ENCODE assay signal across 11 cellular contexts in the genomic region with DNA sequence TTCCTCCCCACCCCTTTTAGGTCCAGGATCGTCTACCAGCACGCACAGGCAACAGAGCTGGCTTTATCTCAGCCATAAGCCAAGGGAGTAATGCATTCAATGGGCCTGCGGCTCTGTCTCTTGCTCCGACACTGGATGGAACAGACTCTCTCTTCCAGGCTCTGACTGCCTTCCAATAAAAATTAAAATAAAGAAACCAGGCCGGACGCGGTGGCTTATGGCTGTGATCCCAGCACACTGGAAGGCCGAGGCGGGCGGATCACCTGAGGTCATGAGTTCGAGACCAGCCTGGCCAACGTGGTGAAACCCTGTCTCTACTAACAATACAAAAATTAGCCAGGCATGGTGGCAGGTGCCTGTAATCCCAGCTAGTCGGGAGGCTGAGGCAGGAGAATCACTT. TPM values are rescaled to one million over a fixed set of nuclear protein-coding genes. Genes with fewer than 3 reads are reported as not detected.
A peak's percentile ranks its signal among the peaks of the same experiment; 100 is the strongest.
DNase-seq lines count a peak whose midpoint lies in the region; FAIRE-seq and TF ChIP-seq lines count a peak whose summit lies in the region.
"Not testable (repeated sequence)": the region's sequence is repeated elsewhere in the genome, so short reads cannot be mapped to it uniquely, and the experiment has no call there.
"Had no signal": no experiment of that assay in that cellular context is flagged by ENCODE, and none has a peak within 500 bp of the region (broad histone marks: within the 10 kb centered on the region; RNA-seq: fewer than 3 reads in every experiment).

No MANE protein-coding gene starts in this region.

- POLR2A ChIA-PET in H1 (lab: Charles Lee; ENCODE audit: partially characterized antibody) = interaction anchor here (1.0 kb wide), 1 partner anchor 20 kb away, joined by 5 read pairs; no protein-coding TSS in a partner anchor

- H3K4me1 Mint-ChIP-seq in neural progenitor cell = peaks cover 41% of the 10 kb centered on the region

- H3K36me3 ChIP-seq in H1 (ENCODE audit: control insufficient read depth in 2 of 4, insufficient read depth in 4 of 4, low read length in 3 of 4); neural progenitor cell; sigmoid colon; tibial artery: not testable (repeated sequence)

- not testable (repeated sequence) for FAIRE-seq in H1 (lab: Jason Lieb, UNC)

- TF ChIP-seq POLR2A in H1 (IDR thresholded peaks at IDR 0.05; ENCODE audit: control extremely low read depth in 1 of 2, low read depth in 2 of 2, low read length in 2 of 2); sigmoid colon (IDR thresholded peaks at IDR 0.05): not testable (repeated sequence)

- not testable (repeated sequence) for H3K18ac ChIP-seq in H1 (ENCODE audit: extremely low read depth, low read length)

- not testable (repeated sequence) for H3K4me3 Mint-ChIP-seq in neural progenitor cell

- TF ChIP-seq RAD21 in H1 (IDR thresholded peaks at IDR 0.05 in 1 of 2, conservative IDR thresholded peaks at IDR 0.05 in 1 of 2; ENCODE audit: low read depth in 2 of 2, low read length in 2 of 2) = not testable (repeated sequence)

- TF ChIP-seq EP300 in H1 (IDR thresholded peaks at IDR 0.05; ENCODE audit: borderline replicate concordance in 1 of 2, low read depth in 2 of 2, low read length in 2 of 2); sigmoid colon (IDR thresholded peaks at IDR 0.05): not testable (repeated sequence)

- H3K4me2 ChIP-seq in H1 (ENCODE audit: insufficient read depth in 1 of 2, low read depth in 2 of 2, low read length in 2 of 2); neural progenitor cell: not testable (repeated sequence)

- not testable (repeated sequence) for H3K4ac ChIP-seq in H1 (replicated peaks; ENCODE audit: insufficient read length, low read depth, low read length)

- H3K27ac ChIP-seq in H1 (ENCODE audit: low read depth, low read length); neural progenitor cell; sigmoid colon; tibial artery: not testable (repeated sequence)

- not testable (repeated sequence) for H3K9me3 Mint-ChIP-seq in neural progenitor cell

- H3K4me1 ChIP-seq in H1 (replicated peaks in 1 of 4; ENCODE audit: control insufficient read depth in 3 of 4, insufficient read depth in 4 of 4, low read length in 3 of 4) (peaks cover 0 to 12% (median 11%) of the 10 kb centered on the region in 4 experiments; a peak in 6 of 7 replicates), neural progenitor cell (peaks cover 14% of the 10 kb centered on the region), sigmoid colon (peaks cover 0 to 20% (median 17%) of the 10 kb centered on the region in 4 donors), tibial artery (peaks cover 0 to 16% (median 8%) of the 10 kb centered on the region in 4 donors)

- DNase-seq in activated effector memory CD4-positive, alpha-beta T cell treated with anti-CD3 and anti-CD28 coated beads, Interleukin-2, amount 50 U/mL, for 16 hours = peak; percentile 41
- not testable (repeated sequence) for DNase-seq in H1 (ENCODE audit: low read depth in 1 of 2, low spot score in 2 of 2); neural progenitor cell (ENCODE audit: low spot score)
- DNase-seq in cardiac septum (ENCODE audit: low spot score) = peak; percentile 41
- peak; percentile 62 for DNase-seq in mesenteric fat pad (ENCODE audit: low spot score)
- peak; percentile 15 for DNase-seq in sigmoid colon
- DNase-seq in tibial artery = peak; percentile 9 to 53

- peaks cover 11% of the 10 kb centered on the region for H3K27me3 Mint-ChIP-seq in neural progenitor cell (ENCODE audit: insufficient read depth, low read depth)

- peak overlapping the region; percentile 52 for H3K27ac Mint-ChIP-seq in neural progenitor cell

- not testable (repeated sequence) for H2BK5ac ChIP-seq in H1 (ENCODE audit: low read depth, low read length)

- not testable (repeated sequence) for H4K5ac ChIP-seq in H1 (ENCODE audit: insufficient read length, low read depth, low read length)

- peaks cover 29% of the 10 kb centered on the region for H3F3A ChIP-seq in neural progenitor cell (ENCODE audit: low read depth)

- H2BK12ac ChIP-seq in H1 (ENCODE audit: low read depth, low read length) = not testable (repeated sequence)

- H3K14ac ChIP-seq in H1 (ENCODE audit: insufficient read length) = not testable (repeated sequence)

- peaks cover 0 to 22% (median 11%) of the 10 kb centered on the region in 4 experiments; a peak in 5 of 7 replicates for H3K27me3 ChIP-seq in H1 (replicated peaks in 1 of 4; ENCODE audit: control insufficient read depth in 3 of 4, extremely low read depth in 1 of 4, insufficient read depth in 3 of 4, low read length in 3 of 4)
- H3K27me3 ChIP-seq in neural progenitor cell = peaks cover 19% of the 10 kb centered on the region
- H3K27me3 ChIP-seq in sigmoid colon = peaks cover 0 to 20% (median 8%) of the 10 kb centered on the region in 3 donors
- peaks cover 0 to 42% of the 10 kb centered on the region in 2 donors for H3K27me3 ChIP-seq in tibial artery

- not testable (repeated sequence) for H2BK120ac ChIP-seq in H1 (replicated peaks; ENCODE audit: low read depth, low read length)

- not testable (repeated sequence) for H4K8ac ChIP-seq in H1 (ENCODE audit: extremely low read depth, insufficient read depth, low read length)

- H4K20me1 ChIP-seq in H1 (replicated peaks in 1 of 2; ENCODE audit: control insufficient read depth in 1 of 2, insufficient read depth in 2 of 2, low read length in 2 of 2); neural progenitor cell (ENCODE audit: low read depth): not testable (repeated sequence)

- not testable (repeated sequence) for H3K36me3 Mint-ChIP-seq in neural progenitor cell

- H3K56ac ChIP-seq in H1 (replicated peaks; ENCODE audit: insufficient read length, low read depth, low read length) = not testable (repeated sequence)

- WGBS in H1 (ENCODE audit: extremely low coverage in 1 of 2, insufficient coverage in 1 of 2, insufficient read length in 1 of 2, insufficient replicate concordance in 2 of 2, low coverage in 1 of 2, low lambda C conversion rate in 2 of 2, missing lambda C conversion rate in 1 of 2), 2 experiments = 85% methylated on average over 13 of the region's 13 CpGs; no CpG with 5 or more reads in 1 of the 2 experiments
- WGBS in sigmoid colon, 2 donors = 91 to 92% methylated on average over 13 of the region's 13 CpGs

- not testable (repeated sequence) for H3K9me3 ChIP-seq in H1 (ENCODE audit: insufficient read depth in 2 of 2, low read depth in 1 of 2, low read length in 1 of 2); neural progenitor cell (ENCODE audit: low read depth); sigmoid colon; tibial artery

- intact Hi-C loops in cardiac septum (cut with DNase I) = loop anchor here (5.0 kb wide), 1 partner anchor 102 kb away; no protein-coding TSS in a partner anchor
- intact Hi-C loops in sigmoid colon (cut with DNase I); tibial artery (cut with DNase I; ENCODE audit: low total_unique reads): not testable (repeated sequence)

- not testable (repeated sequence) for H2BK20ac ChIP-seq in H1 (ENCODE audit: low read length)

- H3K79me2 ChIP-seq in H1 (ENCODE audit: control insufficient read depth in 1 of 2, insufficient read depth in 2 of 2, low read length in 2 of 2); neural progenitor cell (ENCODE audit: low read depth): not testable (repeated sequence)

- H2BK15ac ChIP-seq in H1 (ENCODE audit: low read length) = 0 out of 2 replicates have a peak overlapping the region, but pooled peaks have one; percentile 29

- CTCF ChIA-PET in H1 (lab: Charles Lee; ENCODE audit: partially characterized antibody) = interaction anchor here (0.7 to 19.9 kb wide), 19 partner anchors 8 to 332 kb away, joined by 3 to 322 read pairs (median 7); no protein-coding TSS in a partner anchor

- TF ChIP-seq CTCF in H1 (IDR thresholded peaks at IDR 0.05; ENCODE audit: control extremely low read depth in 1 of 3, insufficient read depth in 1 of 3, low read depth in 1 of 3, low read length in 3 of 3); neural progenitor cell (IDR thresholded peaks at IDR 0.05); sigmoid colon (IDR thresholded peaks at IDR 0.05); tibial artery (IDR thresholded peaks at IDR 0.05): not testable (repeated sequence)

- not testable (repeated sequence) for H3K4me3 ChIP-seq in H1 (ENCODE audit: extremely low read depth in 1 of 4, insufficient read depth in 2 of 4, low read depth in 3 of 4, low read length in 4 of 4); neural progenitor cell; sigmoid colon; tibial artery

- not testable (repeated sequence) for H4K91ac ChIP-seq in H1 (replicated peaks; ENCODE audit: insufficient read length, low read length)

- H3K79me1 ChIP-seq in H1 (ENCODE audit: low read depth, low read length) = not testable (repeated sequence)

- not testable (repeated sequence) for H2AFZ ChIP-seq in H1 (ENCODE audit: low read length); neural progenitor cell (replicated peaks)

- not testable (repeated sequence) for H3K9ac ChIP-seq in H1 (replicated peaks in 1 of 4; ENCODE audit: extremely low read depth in 1 of 4, low read depth in 3 of 4, low read length in 3 of 4); neural progenitor cell

- not testable (repeated sequence) for H3K23ac ChIP-seq in H1 (ENCODE audit: insufficient read length)

- not testable (repeated sequence) for H2AK5ac ChIP-seq in H1 (ENCODE audit: low read depth, low read length)

- not testable (repeated sequence) for H3K23me2 ChIP-seq in H1 (ENCODE audit: low read depth, low read length)

RNA-seq across cellular contexts. Expression of a gene that starts 4.1 kb away (rescaled TPM):
- 11.4 and 13.0 TPM in 2 replicates for total RNA-seq in H1 (2021; fragmentation: NEBNext Ultra II Directional; extraction: Animal tissue kit (Norgen Biotek cat#: 25700))
- 5.0 and 6.0 TPM in 2 replicates for polyA plus RNA-seq in H1 (2011; rRNA removed)
- polyA plus RNA-seq in H1 (2011; cell fraction: cytosol; rRNA removed) = 5.6 TPM
- 8.0 TPM for polyA plus RNA-seq in H1 (2011; cell fraction: nucleus; rRNA removed)
- polyA plus RNA-seq in H1 (2012, experiment 1 of 2) = 7.1 to 8.8 TPM (median 8.0 TPM) in 4 replicates
- polyA plus RNA-seq in H1 (2012, experiment 2 of 2) = 5.8 TPM
- polyA plus RNA-seq in H1 (2013, experiment 1 of 2) = 6.1 TPM
- 6.6 TPM for polyA plus RNA-seq in H1 (2013, experiment 2 of 2)
- polyA minus RNA-seq in H1 (2011; rRNA and poly(A)+ RNA removed) = 8.0 and 12.4 TPM in 2 replicates
- polyA minus RNA-seq in H1 (2011; cell fraction: cytosol; rRNA and poly(A)+ RNA removed) = 4.6 TPM
- 6.4 TPM for polyA minus RNA-seq in H1 (2011; cell fraction: nucleus; rRNA and poly(A)+ RNA removed)
- 7.2 TPM for total RNA-seq in cardiac septum
- total RNA-seq in mesenteric fat pad = 24.6 TPM
- total RNA-seq in neural progenitor cell (ENCODE audit: low replicate concordance) = 23.7 and 27.0 TPM in 2 replicates
- total RNA-seq in sigmoid colon = 10 to 100 TPM in 3 of 4 donors, 1 to 10 TPM in 1; 7.6 to 38.8 (median 13.6) TPM
- 10 to 100 TPM in 1 of 3 donors, 1 to 10 TPM in 2; 6.2 to 22.2 (median 7.2) TPM for polyA plus RNA-seq in sigmoid colon
- total RNA-seq: CD4-positive, alpha-beta T cell; CD8-positive, alpha-beta memory T cell; GM12878 had no signal
- polyA plus RNA-seq: CD14-positive monocyte; CD8-positive, alpha-beta memory T cell had no signal

RNA-seq across cellular contexts. Expression of a gene that starts 28.0 kb away (rescaled TPM):
- total RNA-seq in H1 (2021; fragmentation: NEBNext Ultra II Directional; extraction: Animal tissue kit (Norgen Biotek cat#: 25700)) = 10.3 and 11.7 TPM in 2 replicates
- polyA plus RNA-seq in H1 (2011; rRNA removed) (6.9 and 9.8 TPM in 2 replicates), sigmoid colon (10 to 100 TPM; 14.8 to 24.0 (median 15.6) TPM)
- polyA plus RNA-seq in H1 (2011; cell fraction: cytosol; rRNA removed) = 8.6 TPM
- 9.1 TPM for polyA plus RNA-seq in H1 (2011; cell fraction: nucleus; rRNA removed)
- polyA plus RNA-seq in H1 (2012, experiment 1 of 2) = 7.5 to 12.1 TPM (median 10.2 TPM) in 4 replicates
- 14.6 TPM for polyA plus RNA-seq in H1 (2012, experiment 2 of 2)
- polyA plus RNA-seq in H1 (2013, experiment 1 of 2) = 6.7 TPM
- 6.8 TPM for polyA plus RNA-seq in H1 (2013, experiment 2 of 2)
- polyA minus RNA-seq in H1 (2011; rRNA and poly(A)+ RNA removed) = 8.7 and 8.9 TPM in 2 replicates
- polyA minus RNA-seq in H1 (2011; cell fraction: cytosol; rRNA and poly(A)+ RNA removed) = 4.6 TPM
- 4.7 TPM for polyA minus RNA-seq in H1 (2011; cell fraction: nucleus; rRNA and poly(A)+ RNA removed)
- total RNA-seq in cardiac septum (9.3 TPM), mesenteric fat pad (13.3 TPM), neural progenitor cell (ENCODE audit: low replicate concordance) (7.8 and 12.3 TPM in 2 replicates), sigmoid colon (10 to 100 TPM; 20.1 to 22.1 (median 20.8) TPM)

RNA-seq across cellular contexts. Expression of a gene that starts 51.7 kb away (rescaled TPM):
- total RNA-seq in H1 (2021; fragmentation: NEBNext Ultra II Directional; extraction: Animal tissue kit (Norgen Biotek cat#: 25700)) = 168 and 170 TPM in 2 replicates
- polyA plus RNA-seq in H1 (2011; rRNA removed) = 881 and 997 TPM in 2 replicates
- polyA plus RNA-seq in H1 (2011; cell fraction: cytosol; rRNA removed) = 532 TPM
- polyA plus RNA-seq in H1 (2011; cell fraction: nucleus; rRNA removed) = 232 TPM
- polyA plus RNA-seq in H1 (2012, experiment 1 of 2) = 258 to 279 TPM (median 266 TPM) in 4 replicates
- polyA plus RNA-seq in H1 (2012, experiment 2 of 2) = 637 TPM
- 290 TPM for polyA plus RNA-seq in H1 (2013, experiment 1 of 2)
- 324 TPM for polyA plus RNA-seq in H1 (2013, experiment 2 of 2)
- 45.0 and 47.6 TPM in 2 replicates for polyA minus RNA-seq in H1 (2011; rRNA and poly(A)+ RNA removed)
- polyA minus RNA-seq in H1 (2011; cell fraction: cytosol; rRNA and poly(A)+ RNA removed) = 37.9 TPM
- 43.9 TPM for polyA minus RNA-seq in H1 (2011; cell fraction: nucleus; rRNA and poly(A)+ RNA removed)
- 505 TPM for total RNA-seq in cardiac septum
- total RNA-seq in mesenteric fat pad = 202 TPM
- total RNA-seq in neural progenitor cell (ENCODE audit: low replicate concordance) = 241 and 310 TPM in 2 replicates
- total RNA-seq in sigmoid colon = 100 to 1,000 TPM; 170 to 377 (median 267) TPM
- polyA plus RNA-seq in sigmoid colon = 100 to 1,000 TPM; 397 to 979 (median 712) TPM
